In genomic region chr12:115872212-115872611, GRCh38 we compare ENCODE assay signal across 20 cellular contexts.
DNase-seq lines count a peak whose midpoint lies in the region; ATAC-seq and TF ChIP-seq lines count a peak whose summit lies in the region.
"Had no signal": no experiment of that assay in that cellular context is flagged by ENCODE, and none has a peak within 500 bp of the region (broad histone marks: within the 10 kb centered on the region; RNA-seq: fewer than 3 reads in every experiment).

No MANE protein-coding gene starts in this region.

- H3K36me3 Mint-ChIP-seq in neural progenitor cell (no peaks in the 10 kb centered on the region), chondrocyte (ENCODE audit: low read depth) (no peaks in the 10 kb centered on the region)
- no peaks in the 10 kb centered on the region for H3K36me3 Mint-ChIP-seq in activated naive CD4-positive, alpha-beta T cell treated with anti-CD3 and anti-CD28 coated beads, Interleukin-2, amount 50 U/mL, for 72 hours
- no peaks in the 10 kb centered on the region for H3K36me3 Mint-ChIP-seq in activated CD4-positive, alpha-beta memory T cell treated with anti-CD3 and anti-CD28 coated beads, Interleukin-2, amount 10 ng/mL, durations not matched to agents 7 days and 5 days (ENCODE audit: low read depth)
- H3K36me3 Mint-ChIP-seq: activated CD8-positive, alpha-beta memory T cell treated with anti-CD3 and anti-CD28 coated beads, Interleukin-2, amount 10 ng/mL, durations not matched to agents 7 days and 5 days; brain had no signal

- DNase-seq in DMS53 (lab: John Stamatoyannopoulos, UW) (peak; percentile 82), colonic mucosa (no peak), neural progenitor cell (ENCODE audit: low spot score) (peak; percentile 21), chondrocyte (ENCODE audit: low spot score) (no peak), NCI-H526 treated with DMSO at 0.1 percent for 48 hours (lab: John Stamatoyannopoulos, UW) (no peak)
- DNase-seq in activated naive CD4-positive, alpha-beta T cell treated with anti-CD3 and anti-CD28 coated beads, Interleukin-2, amount 50 U/mL, for 72 hours (ENCODE audit: low spot score in 2 of 2), result no peak
- DNase-seq in activated CD4-positive, alpha-beta memory T cell treated with anti-CD3 and anti-CD28 coated beads, Interleukin-2, amount 10 ng/mL, durations not matched to agents 7 days and 5 days, result no peak
- DNase-seq: activated CD8-positive, alpha-beta memory T cell treated with anti-CD3 and anti-CD28 coated beads, Interleukin-2, amount 10 ng/mL, durations not matched to agents 7 days and 5 days; GF-D8; left ventricle myocardium inferior; MG63; stimulated activated CD4-positive, alpha-beta T cell treated with anti-CD3 and anti-CD28 coated beads, Interleukin-4, amount 100 ng/mL, for 24 hours; substantia nigra had no signal

- no peaks in the 10 kb centered on the region for H3K79me2 ChIP-seq in neural progenitor cell (ENCODE audit: low read depth)

- peaks cover 4% of the 10 kb centered on the region for H3K4me1 Mint-ChIP-seq in neural progenitor cell
- no peaks in the 10 kb centered on the region for H3K4me1 Mint-ChIP-seq in chondrocyte (ENCODE audit: low read depth)
- peaks cover 4% of the 10 kb centered on the region for H3K4me1 Mint-ChIP-seq in activated CD4-positive, alpha-beta memory T cell treated with anti-CD3 and anti-CD28 coated beads, Interleukin-2, amount 10 ng/mL, durations not matched to agents 7 days and 5 days
- H3K4me1 Mint-ChIP-seq: activated T-helper 17 cell treated with anti-CD3 and anti-CD28 coated beads, Interleukin-2, amount 50 U/mL, for 72 hours; brain had no signal

- peak overlapping the region; percentile 39; the same call in 1 of the 2 replicates for H3K9ac ChIP-seq in HUES64 (ENCODE audit: low read depth, low read length)
- no peak overlapping the region for H3K9ac ChIP-seq in colonic mucosa (ENCODE audit: low read depth in 2 of 2, low read length in 2 of 2)
- H3K9ac ChIP-seq in neural progenitor cell, result no peak overlapping the region

- H3K4me2 ChIP-seq in neural progenitor cell, result no peak overlapping the region

- WGBS in HUES64, result 38% methylated on average over 1 of the region's 1 CpG

- no peaks in the 10 kb centered on the region for H3F3A ChIP-seq in neural progenitor cell (ENCODE audit: low read depth)

- CTCF ChIA-PET in activated CD4-positive, alpha-beta memory T cell treated with anti-CD3 and anti-CD28 coated beads, Interleukin-2, amount 10 ng/mL, durations not matched to agents 7 days and 5 days (lab: Charles Lee), result interaction anchor here (1.1 kb wide), 1 partner anchor 43 kb away, joined by 3 read pairs; no protein-coding TSS in a partner anchor

- H3K9me3 ChIP-seq in HUES64 (ENCODE audit: insufficient read depth, low read depth, low read length) (no peaks in the 10 kb centered on the region), colonic mucosa (no peaks in the 10 kb centered on the region), neural progenitor cell (ENCODE audit: low read depth) (no peaks in the 10 kb centered on the region)
- H3K9me3 ChIP-seq: MG63, pancreas, SJSA1 had no signal

- H3K4me3 Mint-ChIP-seq in neural progenitor cell (no peak overlapping the region), chondrocyte (ENCODE audit: unreplicated experiment) (no peak overlapping the region)
- H3K4me3 Mint-ChIP-seq in activated CD4-positive, alpha-beta memory T cell treated with anti-CD3 and anti-CD28 coated beads, Interleukin-2, amount 10 ng/mL, durations not matched to agents 7 days and 5 days, result no peak overlapping the region
- H3K4me3 Mint-ChIP-seq: activated CD8-positive, alpha-beta memory T cell treated with anti-CD3 and anti-CD28 coated beads, Interleukin-2, amount 10 ng/mL, durations not matched to agents 7 days and 5 days; activated T-helper 17 cell treated with anti-CD3 and anti-CD28 coated beads, Interleukin-2, amount 50 U/mL, for 72 hours; brain; dendritic cell treated with granulocyte-macrophage colony-stimulating factor and Interleukin-4, amounts not matched to agents 40 ng/mL and 50 ng/mL, for 4 days; T-helper 2 cell treated with Interferon-gamma antibody and Interleukin-4, amounts not matched to agents 5 μg/mL and 100 μg/mL, for 36 hours had no signal

- H3K4me1 ChIP-seq in HUES64 (ENCODE audit: insufficient read depth, low read length) (peaks cover 32% of the 10 kb centered on the region), colonic mucosa (no peaks in the 10 kb centered on the region), neural progenitor cell (peaks cover 5% of the 10 kb centered on the region)
- H3K4me1 ChIP-seq: SJSA1 had no signal

- no peak for TF ChIP-seq CTCF in colonic mucosa (IDR thresholded peaks at IDR 0.05)
- no peak for TF ChIP-seq CTCF in neural progenitor cell (IDR thresholded peaks at IDR 0.05)
- no peak for TF ChIP-seq CTCF in chondrocyte (IDR thresholded peaks at IDR 0.05)

- no peaks in the 10 kb centered on the region for H3K9me3 Mint-ChIP-seq in neural progenitor cell
- no peaks in the 10 kb centered on the region for H3K9me3 Mint-ChIP-seq in activated naive CD4-positive, alpha-beta T cell treated with anti-CD3 and anti-CD28 coated beads, Interleukin-2, amount 50 U/mL, for 72 hours
- H3K9me3 Mint-ChIP-seq in chondrocyte (ENCODE audit: low read depth), result peaks cover 6% of the 10 kb centered on the region
- H3K9me3 Mint-ChIP-seq in activated CD4-positive, alpha-beta memory T cell treated with anti-CD3 and anti-CD28 coated beads, Interleukin-2, amount 10 ng/mL, durations not matched to agents 7 days and 5 days, result no peaks in the 10 kb centered on the region
- H3K9me3 Mint-ChIP-seq: activated T-helper 17 cell treated with anti-CD3 and anti-CD28 coated beads, Interleukin-2, amount 50 U/mL, for 72 hours; dendritic cell treated with granulocyte-macrophage colony-stimulating factor and Interleukin-4, amounts not matched to agents 40 ng/mL and 50 ng/mL, for 4 days; T-helper 2 cell treated with Interferon-gamma antibody and Interleukin-4, amounts not matched to agents 5 μg/mL and 100 μg/mL, for 36 hours had no signal

- intact Hi-C loops in colonic mucosa (cut with DNase I), result no loop called here

- H3K27me3 Mint-ChIP-seq in neural progenitor cell (ENCODE audit: insufficient read depth, low read depth), result peaks cover 2% of the 10 kb centered on the region
- peaks cover 46% of the 10 kb centered on the region for H3K27me3 Mint-ChIP-seq in chondrocyte (ENCODE audit: low read depth)
- H3K27me3 Mint-ChIP-seq in activated CD4-positive, alpha-beta memory T cell treated with anti-CD3 and anti-CD28 coated beads, Interleukin-2, amount 10 ng/mL, durations not matched to agents 7 days and 5 days, result peaks cover 14% of the 10 kb centered on the region

- H3K27me3 ChIP-seq in HUES64 (ENCODE audit: insufficient read depth, low read length), result no peaks in the 10 kb centered on the region
- no peaks in the 10 kb centered on the region for H3K27me3 ChIP-seq in colonic mucosa
- H3K27me3 ChIP-seq in neural progenitor cell, result no peaks in the 10 kb centered on the region
- H3K27me3 ChIP-seq: pancreas had no signal

- POLR2A ChIA-PET in activated CD4-positive, alpha-beta memory T cell treated with anti-CD3 and anti-CD28 coated beads, Interleukin-2, amount 10 ng/mL, durations not matched to agents 7 days and 5 days (lab: Charles Lee), result no interaction called here

- H3K27ac Mint-ChIP-seq in neural progenitor cell (no peak overlapping the region), chondrocyte (ENCODE audit: unreplicated experiment) (no peak overlapping the region)
- H3K27ac Mint-ChIP-seq in activated naive CD4-positive, alpha-beta T cell treated with anti-CD3 and anti-CD28 coated beads, Interleukin-2, amount 50 U/mL, for 72 hours, result no peak overlapping the region
- H3K27ac Mint-ChIP-seq in activated CD4-positive, alpha-beta memory T cell treated with anti-CD3 and anti-CD28 coated beads, Interleukin-2, amount 10 ng/mL, durations not matched to agents 7 days and 5 days, result no peak overlapping the region
- H3K27ac Mint-ChIP-seq: activated CD8-positive, alpha-beta memory T cell treated with anti-CD3 and anti-CD28 coated beads, Interleukin-2, amount 10 ng/mL, durations not matched to agents 7 days and 5 days; activated T-helper 17 cell treated with anti-CD3 and anti-CD28 coated beads, Interleukin-2, amount 50 U/mL, for 72 hours; brain; dendritic cell treated with granulocyte-macrophage colony-stimulating factor and Interleukin-4, amounts not matched to agents 40 ng/mL and 50 ng/mL, for 4 days; T-helper 2 cell treated with Interferon-gamma antibody and Interleukin-4, amounts not matched to agents 5 μg/mL and 100 μg/mL, for 36 hours had no signal

- H4K20me1 ChIP-seq in neural progenitor cell (ENCODE audit: low read depth), result no peaks in the 10 kb centered on the region

- H3K36me3 ChIP-seq in HUES64 (ENCODE audit: insufficient read depth, low read length) (no peaks in the 10 kb centered on the region), colonic mucosa (no peaks in the 10 kb centered on the region), neural progenitor cell (no peaks in the 10 kb centered on the region)
- H3K36me3 ChIP-seq: left ventricle myocardium inferior, MG63, pancreas, SJSA1 had no signal

- ATAC-seq in activated naive CD4-positive, alpha-beta T cell treated with anti-CD3 and anti-CD28 coated beads, Interleukin-2, amount 50 U/mL, for 72 hours, result no peak
- ATAC-seq: activated CD8-positive, alpha-beta memory T cell treated with anti-CD3 and anti-CD28 coated beads, Interleukin-2, amount 10 ng/mL, durations not matched to agents 7 days and 5 days; activated T-helper 17 cell treated with anti-CD3 and anti-CD28 coated beads, Interleukin-2, amount 50 U/mL, for 72 hours had no signal

- H3K27ac ChIP-seq in HUES64 (ENCODE audit: low read depth, low read length), result peak overlapping the region; percentile 74
- peak overlapping the region; percentile 53 for H3K27ac ChIP-seq in colonic mucosa
- H3K27ac ChIP-seq in neural progenitor cell, result no peak overlapping the region
- H3K27ac ChIP-seq: SJSA1 had no signal

- H3K4me3 ChIP-seq in HUES64 (ENCODE audit: low read length), result no peak overlapping the region
- no peak overlapping the region for H3K4me3 ChIP-seq in colonic mucosa
- H3K4me3 ChIP-seq in neural progenitor cell, result no peak overlapping the region
- H3K4me3 ChIP-seq: left ventricle myocardium inferior, MG63, pancreas, SJSA1 had no signal

- H2AFZ ChIP-seq in neural progenitor cell (replicated peaks), result no peak overlapping the region

Comparison
In these comparisons a context has a peak if more than half of its experiments do, and no peak if none do; other contexts are left out.
1. DNase-seq: peak in DMS53 (single experiment) and neural progenitor cell (single experiment); none in colonic mucosa (single experiment), activated naive CD4-positive, alpha-beta T cell treated with anti-CD3 and anti-CD28 coated beads, Interleukin-2, amount 50 U/mL, for 72 hours (0 of 2), chondrocyte (single experiment), activated CD4-positive, alpha-beta memory T cell treated with anti-CD3 and anti-CD28 coated beads, Interleukin-2, amount 10 ng/mL, durations not matched to agents 7 days and 5 days (single experiment) and NCI-H526 treated with DMSO at 0.1 percent for 48 hours (single experiment).